Comparison of ENCODE assay signal across 10 cellular contexts in genomic region chr5:88827997-88828396, GRCh38. TPM values are rescaled to one million over a fixed set of nuclear protein-coding genes. Genes with fewer than 3 reads are reported as not detected.
DNase-seq lines count a peak whose midpoint lies in the region; ATAC-seq and TF ChIP-seq lines count a peak whose summit lies in the region.
"Had no signal": no experiment of that assay in that cellular context is flagged by ENCODE, and none has a peak within 500 bp of the region (broad histone marks: within the 10 kb centered on the region; RNA-seq: fewer than 3 reads in every experiment).

No MANE protein-coding gene starts in this region.

- H3K9me3 Mint-ChIP-seq in CD14-positive monocyte = peaks cover 0 to 3% (median 0%) of the 10 kb centered on the region in 7 donors
- no peaks in the 10 kb centered on the region for H3K9me3 Mint-ChIP-seq in naive thymus-derived CD4-positive, alpha-beta T cell

- TF ChIP-seq POLR2A in adrenal gland (IDR thresholded peaks at IDR 0.05) = no peak

- WGBS in adrenal gland, 4 donors = 36 to 72% (median 55%) methylated on average over 1 of the region's 1 CpG

- H3K27me3 Mint-ChIP-seq in CD14-positive monocyte (ENCODE audit: low read depth in 3 of 3) = no peaks in the 10 kb centered on the region
- H3K27me3 Mint-ChIP-seq in naive thymus-derived CD4-positive, alpha-beta T cell = peaks cover 6 to 10% (median 8%) of the 10 kb centered on the region in 5 donors

- CTCF ChIA-PET in naive thymus-derived CD4-positive, alpha-beta T cell (lab: Charles Lee) = no interaction called here
- CTCF ChIA-PET in GM10248 (lab: Yijun Ruan, JAX) = interaction anchor here (0.8 to 2.3 kb wide), 6 partner anchors 10 to 98 kb away, joined by 3 to 12 read pairs (median 4); no protein-coding TSS in a partner anchor

- ATAC-seq in naive thymus-derived CD4-positive, alpha-beta T cell = no peak

- no peaks in the 10 kb centered on the region for H3K9me3 ChIP-seq in adrenal gland (replicated peaks in 1 of 3)
- no peaks in the 10 kb centered on the region for H3K9me3 ChIP-seq in naive thymus-derived CD4-positive, alpha-beta T cell (ENCODE audit: control insufficient read depth in 2 of 3, low read length in 3 of 3)

- peak overlapping the region; percentile 92 to 99 (median 98) for H3K27ac Mint-ChIP-seq in CD14-positive monocyte
- peak overlapping the region in 1 of 9 donors; percentile 8 for H3K27ac Mint-ChIP-seq in naive thymus-derived CD4-positive, alpha-beta T cell

- peak overlapping the region; percentile 24 to 89 (median 73) for H3K27ac ChIP-seq in adrenal gland
- no peak overlapping the region for H3K27ac ChIP-seq in naive thymus-derived CD4-positive, alpha-beta T cell (ENCODE audit: low read depth, low read length)

- H3K4me3 ChIP-seq in Jurkat, Clone E6-1 (ENCODE audit: low read length) = no peak overlapping the region
- H3K4me3 ChIP-seq in adrenal gland = no peak overlapping the region
- H3K4me3 ChIP-seq in naive thymus-derived CD4-positive, alpha-beta T cell (ENCODE audit: low read length) = no peak overlapping the region

- TF ChIP-seq CTCF in CD14-positive monocyte (IDR thresholded peaks at IDR 0.05) = no peak
- no peak for TF ChIP-seq CTCF in adrenal gland (IDR thresholded peaks at IDR 0.05)
- TF ChIP-seq CTCF in GM10248 (IDR thresholded peaks at IDR 0.05; ENCODE audit: control extremely low read depth, extremely low read depth, low read depth, missing control alignments) = no peak

- peaks cover 12 to 14% of the 10 kb centered on the region in 2 donors for H3K36me3 Mint-ChIP-seq in CD14-positive monocyte
- H3K36me3 Mint-ChIP-seq in naive thymus-derived CD4-positive, alpha-beta T cell = no peaks in the 10 kb centered on the region

- H3K36me3 ChIP-seq in adrenal gland (replicated peaks in 1 of 2) = peaks cover 0 to 8% of the 10 kb centered on the region in 2 donors
- no peaks in the 10 kb centered on the region for H3K36me3 ChIP-seq in naive thymus-derived CD4-positive, alpha-beta T cell (ENCODE audit: control insufficient read depth in 2 of 3, insufficient read depth in 3 of 3, low read length in 3 of 3)

- POLR2A ChIA-PET in naive thymus-derived CD4-positive, alpha-beta T cell (lab: Charles Lee) = no interaction called here
- POLR2A ChIA-PET in GM10248 (lab: Yijun Ruan, JAX) = no interaction called here

- intact Hi-C loops in CD14-positive monocyte (cut with micrococcal nuclease) (loop anchor here (2.0 to 10.0 kb wide), 5 partner anchors 41 to 93 kb away; partner anchors contain the start of gene MEF2C (in 2 of the 2)), adrenal gland (cut with DNase I) (no loop called here)
- intact Hi-C loops in naive thymus-derived CD4-positive, alpha-beta T cell (cut with micrococcal nuclease) = loop anchor here in 1 of 2 donors (5.0 kb wide), 1 partner anchor 54 kb away; the partner anchor contains the start of gene MEF2C

- H3K27me3 ChIP-seq in adrenal gland = no peaks in the 10 kb centered on the region
- H3K27me3 ChIP-seq in naive thymus-derived CD4-positive, alpha-beta T cell (ENCODE audit: control insufficient read depth in 2 of 2, insufficient read depth in 2 of 2, low read length in 2 of 2) = no peaks in the 10 kb centered on the region

- H3K4me1 Mint-ChIP-seq in CD14-positive monocyte = peaks cover 74% of the 10 kb centered on the region
- H3K4me1 Mint-ChIP-seq in naive thymus-derived CD4-positive, alpha-beta T cell = peaks cover 14 to 52% (median 40%) of the 10 kb centered on the region in 7 donors

- DNase-seq in CD14-positive monocyte (ENCODE audit: low spot score) = no peak
- DNase-seq in Jurkat, Clone E6-1 (ENCODE audit: low read depth, low spot score) = peak; percentile 71
- no peak for DNase-seq in adrenal gland
- peak in 1 of 9 donors; percentile 14 for DNase-seq in naive thymus-derived CD4-positive, alpha-beta T cell
- no peak for DNase-seq in iPS-NIHi11 (ENCODE audit: low spot score)
- DNase-seq in T1000 (lab: John Stamatoyannopoulos, UW) = no peak
- DNase-seq in GM10248 (ENCODE audit: extremely low spot score) = no peak
- DNase-seq in activated naive CD4-positive, alpha-beta T cell (lab: John Stamatoyannopoulos, UW) = no peak
- DNase-seq: cortex of kidney, NCI-H1930 had no signal

- H3K4me3 Mint-ChIP-seq in CD14-positive monocyte = peak overlapping the region in 1 of 2 donors; percentile 65
- peak overlapping the region in 7 of 10 donors; percentile 3 to 59 (median 52) for H3K4me3 Mint-ChIP-seq in naive thymus-derived CD4-positive, alpha-beta T cell

- peaks cover 45 to 93% of the 10 kb centered on the region in 2 donors for H3K4me1 ChIP-seq in adrenal gland (replicated peaks in 1 of 2)
- peaks cover 0 to 5% of the 10 kb centered on the region in 2 donors for H3K4me1 ChIP-seq in naive thymus-derived CD4-positive, alpha-beta T cell (ENCODE audit: control insufficient read depth in 2 of 2, insufficient read depth in 2 of 2, low read length in 2 of 2)

RNA-seq across cellular contexts. Expression of gene MEF2C, which starts 55.0 kb away (rescaled TPM):
- polyA plus RNA-seq in CD14-positive monocyte = 10 to 100 TPM; 88.3 to 89.3 TPM
- polyA plus RNA-seq in Jurkat, Clone E6-1 (2012; ENCODE audit: insufficient read depth, insufficient read length) = 0.93 TPM
- total RNA-seq in adrenal gland = 100 to 1,000 TPM in 2 of 8 donors, 10 to 100 TPM in 6; 43.6 to 172 (median 79.4) TPM
- polyA plus RNA-seq in adrenal gland = 10 to 100 TPM; 26.8 to 63.7 (median 36.4) TPM
- 10 to 100 TPM in 1 of 5 experiments, 1 to 10 TPM in 3, under 1 TPM in 1; 0.07 to 40.0 (median 3.4) TPM for total RNA-seq in naive thymus-derived CD4-positive, alpha-beta T cell
- polyA plus RNA-seq in naive thymus-derived CD4-positive, alpha-beta T cell = under 1 TPM; 0.24 to 0.77 TPM

Comparison
In these comparisons a context has a peak if more than half of its experiments do, and no peak if none do; other contexts are left out.
1. RNA of gene MEF2C, which starts 55.0 kb away (polyA plus RNA-seq): 88.3 to 89.3 TPM in CD14-positive monocyte and 26.8 to 63.7 TPM in adrenal gland; 0.24 to 0.77 TPM in naive thymus-derived CD4-positive, alpha-beta T cell; every median in the first group is over 10 times any median in the second.
2. intact Hi-C loops: an anchor here in CD14-positive monocyte (2.0 to 10.0 kb wide); none called in adrenal gland.